In the genomic region with DNA sequence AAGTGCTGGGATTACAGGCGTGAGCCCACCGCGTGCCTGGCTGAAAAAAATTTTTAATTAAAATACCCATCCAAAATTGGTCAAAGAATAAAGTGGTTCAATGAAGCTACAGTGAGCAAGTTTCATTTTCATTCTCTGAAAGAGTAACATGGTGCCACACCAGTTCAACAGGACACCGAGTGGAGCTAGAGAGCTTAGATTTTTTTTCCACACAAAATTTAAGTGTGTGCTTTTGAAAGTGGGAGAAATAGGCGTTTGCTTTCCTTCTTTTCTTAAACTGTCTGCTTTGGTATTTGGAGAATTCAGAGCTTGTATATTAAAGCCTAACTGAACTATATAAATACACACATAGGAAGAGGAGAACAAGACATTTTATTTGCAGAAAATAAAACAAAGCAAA, we compare ENCODE assay signal across 8 cellular contexts. TPM values are rescaled to one million over a fixed set of nuclear protein-coding genes. Genes with fewer than 3 reads are reported as not detected.
DNase-seq lines count a peak whose midpoint lies in the region; ATAC-seq and TF ChIP-seq lines count a peak whose summit lies in the region.

No MANE protein-coding gene starts in this region.

- H3K27ac Mint-ChIP-seq in stimulated activated memory B cell treated with anti-CD40 and anti-IgM and Interleukin-4, amounts not matched to agents 10 μg/mL and 1 μg/mL and 100 μg/mL, for 72 hours, result no peak overlapping the region

- H3K27ac ChIP-seq in RWPE2 (ENCODE audit: poor library complexity, severe bottlenecking) (no peak overlapping the region), gastrocnemius medialis (peak overlapping the region; percentile 9 to 45 (median 36))

- peak; percentile 38 for DNase-seq in GM12865 (ENCODE audit: low read depth)
- no peak for DNase-seq in RWPE2 (ENCODE audit: low spot score)
- peak; percentile 59 for DNase-seq in foreskin melanocyte
- no peak for DNase-seq in gastrocnemius medialis
- no peak for DNase-seq in NCI-H2196 treated with DMSO at 0.1 percent for 48 hours (lab: John Stamatoyannopoulos, UW; ENCODE audit: unreplicated experiment)
- DNase-seq in NCI-H1092 (lab: John Stamatoyannopoulos, UW), result no peak

- no peaks in the 10 kb centered on the region for H3K27me3 ChIP-seq in RWPE2 (ENCODE audit: insufficient read depth, poor library complexity, severe bottlenecking)
- no peaks in the 10 kb centered on the region for H3K27me3 ChIP-seq in gastrocnemius medialis

- H3K9me3 ChIP-seq in RWPE2 (ENCODE audit: severe bottlenecking), result no peaks in the 10 kb centered on the region
- no peaks in the 10 kb centered on the region for H3K9me3 ChIP-seq in gastrocnemius medialis

- peak; percentile 24 for TF ChIP-seq CTCF in GM12865 (IDR thresholded peaks at IDR 0.05; ENCODE audit: insufficient read depth, low read depth, low read length, missing control alignments)
- TF ChIP-seq CTCF in RWPE2 (IDR thresholded peaks at IDR 0.05; ENCODE audit: poor library complexity, severe bottlenecking), result peak; percentile 56
- TF ChIP-seq CTCF in gastrocnemius medialis (IDR thresholded peaks at IDR 0.05 in 4 of 5, conservative IDR thresholded peaks at IDR 0.05 in 1 of 5), result peak in 4 of 5 experiments; percentile 14 to 39 (median 29)

- ATAC-seq in RWPE2 (ENCODE audit: low read depth) (peak; percentile 47; the same call in 1 of the 3 replicates), gastrocnemius medialis (peak; percentile 42 to 58), GM21381 (IDR thresholded peaks at IDR 0.05; ENCODE audit: unreplicated experiment) (no peak)
- no peak for ATAC-seq in stimulated activated memory B cell treated with anti-CD40 and anti-IgM and Interleukin-4, amounts not matched to agents 10 μg/mL and 1 μg/mL and 100 μg/mL, for 72 hours

- H3K9me3 Mint-ChIP-seq in stimulated activated memory B cell treated with anti-CD40 and anti-IgM and Interleukin-4, amounts not matched to agents 10 μg/mL and 1 μg/mL and 100 μg/mL, for 72 hours, result no peaks in the 10 kb centered on the region

- H3K4me1 ChIP-seq in RWPE2 (ENCODE audit: insufficient read depth, poor library complexity, severe bottlenecking) (peaks cover 6% of the 10 kb centered on the region), gastrocnemius medialis (peaks cover 0 to 7% of the 10 kb centered on the region in 2 donors)

- H3K27me3 Mint-ChIP-seq in stimulated activated memory B cell treated with anti-CD40 and anti-IgM and Interleukin-4, amounts not matched to agents 10 μg/mL and 1 μg/mL and 100 μg/mL, for 72 hours, result peaks cover 17% of the 10 kb centered on the region

- no peak overlapping the region for H3K4me3 Mint-ChIP-seq in stimulated activated memory B cell treated with anti-CD40 and anti-IgM and Interleukin-4, amounts not matched to agents 10 μg/mL and 1 μg/mL and 100 μg/mL, for 72 hours

- in situ Hi-C loops in gastrocnemius medialis (cut with MboI; ENCODE audit: low sequenced_read_pairs in 4 of 4), result loop anchor here in 2 of 4 donors (25.0 kb wide), 1 partner anchor 272 kb away; no protein-coding TSS in a partner anchor

- H3K36me3 Mint-ChIP-seq in stimulated activated memory B cell treated with anti-CD40 and anti-IgM and Interleukin-4, amounts not matched to agents 10 μg/mL and 1 μg/mL and 100 μg/mL, for 72 hours, result no peaks in the 10 kb centered on the region

- intact Hi-C loops in gastrocnemius medialis (cut with DNase I; ENCODE audit: low total_unique reads), result loop anchor here (5.0 to 10.0 kb wide), 3 partner anchors 205 to 482 kb away; a partner anchor contains a TSS

- TF ChIP-seq POLR2A in gastrocnemius medialis (IDR thresholded peaks at IDR 0.05), result no peak

- H3K36me3 ChIP-seq in RWPE2 (ENCODE audit: low read depth) (no peaks in the 10 kb centered on the region), gastrocnemius medialis (no peaks in the 10 kb centered on the region)

- H3K4me3 ChIP-seq in GM12865 (ENCODE audit: low read depth, low read length) (no peak overlapping the region), RWPE2 (ENCODE audit: severe bottlenecking) (no peak overlapping the region), gastrocnemius medialis (peak overlapping the region in 3 of 4 donors; percentile 40 to 41 (median 40))

- no peaks in the 10 kb centered on the region for H3K4me1 Mint-ChIP-seq in stimulated activated memory B cell treated with anti-CD40 and anti-IgM and Interleukin-4, amounts not matched to agents 10 μg/mL and 1 μg/mL and 100 μg/mL, for 72 hours

RNA-seq across cellular contexts. Expression of a gene that starts 43.4 kb away (rescaled TPM):
- total RNA-seq in gastrocnemius medialis, result 10 to 100 TPM; 11.3 to 24.5 (median 13.6) TPM

Comparison
In these comparisons a context has a peak if more than half of its experiments do, and no peak if none do; other contexts are left out.
1. DNase-seq: peak in GM12865 (single experiment) and foreskin melanocyte (single experiment); none in RWPE2 (single experiment), gastrocnemius medialis (0 of 2), NCI-H2196 treated with DMSO at 0.1 percent for 48 hours (single experiment) and NCI-H1092 (single experiment).
2. H3K4me3 ChIP-seq: peak in gastrocnemius medialis (3 of 4); none in GM12865 (single experiment) and RWPE2 (single experiment).
3. ATAC-seq: peak in RWPE2 (single experiment) and gastrocnemius medialis (2 of 2); none in GM21381 (single experiment) and stimulated activated memory B cell treated with anti-CD40 and anti-IgM and Interleukin-4, amounts not matched to agents 10 μg/mL and 1 μg/mL and 100 μg/mL, for 72 hours (single experiment).
4. Peak in every context shown above with its lines, with median percentiles within 50 percentile points of each other: CTCF ChIP-seq.